ENCODE assay signal across 8 cellular contexts in the genomic region with DNA sequence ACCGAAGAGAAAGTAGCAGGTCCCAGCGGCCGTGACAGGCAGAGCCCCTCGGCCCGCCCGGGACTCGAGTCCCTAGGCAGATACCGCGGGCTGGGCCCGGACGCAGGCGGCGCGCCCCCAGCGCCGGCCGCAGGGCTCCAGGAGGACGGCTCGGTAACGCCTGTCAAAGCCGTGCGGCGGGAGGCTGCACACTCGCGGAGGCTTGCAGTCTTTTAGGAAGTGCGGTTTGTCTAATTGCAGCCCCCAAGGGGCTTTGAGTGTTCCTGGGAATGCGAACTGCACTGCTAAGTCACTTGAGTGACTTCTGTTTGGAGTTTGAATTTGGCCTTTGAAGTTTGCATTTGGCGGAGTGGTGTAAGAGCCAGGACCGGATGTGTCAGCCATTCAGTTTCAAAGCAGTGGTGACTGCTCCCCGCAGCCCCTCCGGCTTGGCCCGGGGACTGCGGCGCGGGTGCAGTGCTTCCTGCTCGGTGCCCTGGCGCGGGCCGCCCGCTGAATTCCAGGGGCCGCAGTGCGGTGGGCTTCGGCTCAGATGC. TPM values are rescaled to one million over a fixed set of nuclear protein-coding genes. Genes with fewer than 3 reads are reported as not detected.
DNase-seq lines count a peak whose midpoint lies in the region; ATAC-seq, FAIRE-seq and TF ChIP-seq lines count a peak whose summit lies in the region.

No MANE protein-coding gene starts in this region.

- no peak for TF ChIP-seq CTCF in CD4-positive, alpha-beta T cell (IDR thresholded peaks at IDR 0.05)
- TF ChIP-seq CTCF in upper lobe of right lung (IDR thresholded peaks at IDR 0.05): no peak

- H2BK120ac ChIP-seq in neuronal stem cell (ENCODE audit: low read depth, low read length): no peak overlapping the region

- CTCF ChIA-PET in CD4-positive, alpha-beta T cell (lab: Charles Lee): interaction anchor here (1.0 kb wide), 1 partner anchor 22 kb away, joined by 3 read pairs; no protein-coding TSS in a partner anchor

- H3K27me3 ChIP-seq in CD4-positive, alpha-beta T cell (ENCODE audit: control insufficient read depth, insufficient read depth, low read length): no peaks in the 10 kb centered on the region
- H3K27me3 ChIP-seq in neuronal stem cell (ENCODE audit: control insufficient read depth in 3 of 3, insufficient read depth in 3 of 3, low read depth in 1 of 3, low read length in 3 of 3) (peaks cover 0 to 33% (median 5%) of the 10 kb centered on the region in 3 experiments), upper lobe of right lung (no peaks in the 10 kb centered on the region)

- H3K4ac ChIP-seq in neuronal stem cell (ENCODE audit: low read length): no peak overlapping the region

- intact Hi-C loops in CD4-positive, alpha-beta T cell (cut with DNase I, micrococcal nuclease): loop anchor here (2.0 to 10.0 kb wide), 9 partner anchors 14 to 822 kb away; a partner anchor contains a TSS
- intact Hi-C loops in upper lobe of right lung (cut with DNase I): no loop called here

- no peaks in the 10 kb centered on the region for H3K9me3 Mint-ChIP-seq in CD4-positive, alpha-beta T cell

- no peak overlapping the region for H2BK15ac ChIP-seq in neuronal stem cell (ENCODE audit: low read length)

- H3K14ac ChIP-seq in neuronal stem cell (ENCODE audit: low read length): peak overlapping the region; percentile 63

- H2AK5ac ChIP-seq in neuronal stem cell (ENCODE audit: low read depth, low read length): no peak overlapping the region

- H3K4me3 Mint-ChIP-seq in CD4-positive, alpha-beta T cell: peak overlapping the region; percentile 99

- H3K36me3 Mint-ChIP-seq in CD4-positive, alpha-beta T cell (ENCODE audit: low read depth): peaks cover 46% of the 10 kb centered on the region

- H3K27ac Mint-ChIP-seq in CD4-positive, alpha-beta T cell: peak overlapping the region; percentile 97

- H3K36me3 ChIP-seq in neuronal stem cell (replicated peaks in 1 of 2; ENCODE audit: control insufficient read depth in 2 of 2, insufficient read depth in 2 of 2, low read length in 2 of 2) (no peaks in the 10 kb centered on the region), upper lobe of right lung (no peaks in the 10 kb centered on the region)

- FAIRE-seq in RCC 7860 (lab: Jason Lieb, UNC): no peak

- no peaks in the 10 kb centered on the region for H3K9me3 ChIP-seq in CD4-positive, alpha-beta T cell (ENCODE audit: control insufficient read depth, low read length)
- H3K9me3 ChIP-seq in neuronal stem cell (replicated peaks in 1 of 2; ENCODE audit: control insufficient read depth in 2 of 2, insufficient read depth in 1 of 2, low read depth in 1 of 2, low read length in 2 of 2) (no peaks in the 10 kb centered on the region), upper lobe of right lung (no peaks in the 10 kb centered on the region)

- peaks cover 54% of the 10 kb centered on the region for H3K4me1 Mint-ChIP-seq in CD4-positive, alpha-beta T cell (ENCODE audit: low read depth)

- H2BK12ac ChIP-seq in neuronal stem cell (ENCODE audit: low read length): no peak overlapping the region

- DNase-seq in CD4-positive, alpha-beta T cell: peak; percentile 24 to 57 (median 44)
- peak; percentile 43 for DNase-seq in RCC 7860 (ENCODE audit: low spot score)
- DNase-seq in activated gamma-delta T cell treated with Interleukin-2 at 50 U/mL for 16 hours: peak; percentile 60
- peak; percentile 76 for DNase-seq in foreskin melanocyte
- DNase-seq in neuronal stem cell (ENCODE audit: low spot score): peak; percentile 45
- DNase-seq in upper lobe of right lung: peak; percentile 81

- peak overlapping the region; percentile 96 for H2BK5ac ChIP-seq in neuronal stem cell (ENCODE audit: low read length)

- peak overlapping the region; percentile 96 for H2AFZ ChIP-seq in neuronal stem cell (ENCODE audit: low read length)

- H4K8ac ChIP-seq in neuronal stem cell (ENCODE audit: low read depth, low read length): no peak overlapping the region

- peaks cover 3% of the 10 kb centered on the region for H3K79me1 ChIP-seq in neuronal stem cell (ENCODE audit: low read depth, low read length)

- H3K23ac ChIP-seq in neuronal stem cell (ENCODE audit: low read depth, low read length, poor library complexity): no peak overlapping the region

- POLR2A ChIA-PET in CD4-positive, alpha-beta T cell (lab: Charles Lee): interaction anchor here (0.6 to 5.4 kb wide), 4 partner anchors 116 to 227 kb away, joined by 3 to 45 read pairs (median 4); no protein-coding TSS in a partner anchor

- no CpG with 5 or more reads among the region's 43 CpGs for WGBS in neuronal stem cell (ENCODE audit: extremely low coverage in 2 of 2, insufficient read length in 2 of 2, insufficient replicate concordance in 1 of 2), 2 donors

- no peak overlapping the region for H4K91ac ChIP-seq in neuronal stem cell (ENCODE audit: low read depth, low read length, poor library complexity)

- peak overlapping the region; percentile 97 for H3K9ac ChIP-seq in neuronal stem cell (ENCODE audit: low read depth, low read length, poor library complexity)

- H3K27me3 Mint-ChIP-seq in CD4-positive, alpha-beta T cell: no peaks in the 10 kb centered on the region

- H3K4me3 ChIP-seq in neuronal stem cell (ENCODE audit: low read length in 2 of 2) (peak overlapping the region; percentile 81 to 98), upper lobe of right lung (peak overlapping the region; percentile 88)

- peaks cover 3 to 11% of the 10 kb centered on the region in 2 donors for H3K4me1 ChIP-seq in neuronal stem cell (ENCODE audit: control insufficient read depth in 2 of 2, insufficient read depth in 1 of 2, low read depth in 1 of 2, low read length in 2 of 2)
- peaks cover 33% of the 10 kb centered on the region for H3K4me1 ChIP-seq in upper lobe of right lung

- H3K4me2 ChIP-seq in neuronal stem cell (ENCODE audit: insufficient read depth, low read length, poor library complexity, severe bottlenecking): peak overlapping the region; percentile 75

- H3K18ac ChIP-seq in neuronal stem cell (ENCODE audit: low read length): peak overlapping the region; percentile 99

- H3K27ac ChIP-seq in CD4-positive, alpha-beta T cell (ENCODE audit: low read depth, low read length): peak overlapping the region; percentile 82
- no peak overlapping the region for H3K27ac ChIP-seq in neuronal stem cell (replicated peaks; ENCODE audit: low read length)
- H3K27ac ChIP-seq in upper lobe of right lung: peak overlapping the region; percentile 91

- ATAC-seq in CD4-positive, alpha-beta T cell (ENCODE audit: poor library complexity): peak; percentile 18
- ATAC-seq in GM19043 (IDR thresholded peaks at IDR 0.05; ENCODE audit: low read depth, unreplicated experiment) (peak; percentile 37), HG03196 (IDR thresholded peaks at IDR 0.05; ENCODE audit: unreplicated experiment) (peak; percentile 48), upper lobe of right lung (peak; percentile 49)

RNA-seq across cellular contexts. Expression of a gene that starts 1.3 kb away (rescaled TPM):
- 10 to 100 TPM; 59.4 to 62.5 TPM for total RNA-seq in CD4-positive, alpha-beta T cell
- polyA plus RNA-seq in neuronal stem cell (2013, experiment 1 of 2): 11.5 TPM
- polyA plus RNA-seq in neuronal stem cell (2013, experiment 2 of 2): 12.1 TPM
- 20.3 TPM for total RNA-seq in upper lobe of right lung
